ENCODE assay signal across 1 cellular context in genomic region chr16:67191410-67191994, GRCh38.
TF ChIP-seq lines count a peak whose summit lies in the region.

No MANE protein-coding gene starts in this region.

TF ChIP-seq in endothelial cell of umbilical vein, 7 proteins besides CTCF, POLR2A, EP300 and RAD21:
- TF ChIP-seq FOS (IDR thresholded peaks at IDR 0.05; ENCODE audit: borderline replicate concordance, insufficient read depth, low read length) (no peak), GATA2 (IDR thresholded peaks at IDR 0.05; ENCODE audit: insufficient read depth, insufficient read length, low read depth, low read length) (no peak), JUN (IDR thresholded peaks at IDR 0.05; ENCODE audit: borderline replicate concordance, insufficient read depth, insufficient read length, low read depth) (no peak), POLR2AphosphoS5 (IDR thresholded peaks at IDR 0.05; ENCODE audit: insufficient read depth, low read depth, low read length) (no peak), EZH2 (IDR thresholded peaks at IDR 0.05; ENCODE audit: borderline replicate concordance, low read depth, low read length, severe bottlenecking) (no peak), MYC (IDR thresholded peaks at IDR 0.05; ENCODE audit: low read depth, low read length) (no peak)
- TF ChIP-seq, protein P1, sequence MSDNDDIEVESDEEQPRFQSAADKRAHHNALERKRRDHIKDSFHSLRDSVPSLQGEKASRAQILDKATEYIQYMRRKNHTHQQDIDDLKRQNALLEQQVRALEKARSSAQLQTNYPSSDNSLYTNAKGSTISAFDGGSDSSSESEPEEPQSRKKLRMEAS (IDR thresholded peaks at IDR 0.05; ENCODE audit: insufficient read depth, insufficient read length), result no peak
TF ChIP-seq in endothelial cell of umbilical vein: peak in this region for 0.
